24 cellular contexts compared by ENCODE assay signal in the genomic region with DNA sequence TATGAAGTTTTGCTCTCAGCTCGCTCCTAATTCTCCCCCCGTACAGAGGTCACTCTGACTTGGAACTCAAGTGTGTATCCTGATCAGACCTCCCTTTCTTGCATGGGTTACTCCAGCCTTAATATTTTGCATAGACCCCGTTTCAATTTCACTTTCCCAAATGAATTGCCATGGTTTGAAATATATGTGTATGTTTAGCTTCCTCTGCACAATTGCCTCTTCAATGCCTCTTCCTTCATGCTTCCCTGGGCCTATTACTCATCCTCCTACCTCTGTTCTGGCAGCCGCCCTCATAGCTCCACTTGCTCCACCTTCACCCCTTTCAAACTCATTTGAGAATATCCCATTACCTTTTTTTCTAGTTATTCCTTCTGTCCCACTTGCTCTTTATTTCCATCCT.
DNase-seq lines count a peak whose midpoint lies in the region; ATAC-seq and TF ChIP-seq lines count a peak whose summit lies in the region.
"Had no signal": no experiment of that assay in that cellular context is flagged by ENCODE, and none has a peak within 500 bp of the region (broad histone marks: within the 10 kb centered on the region; RNA-seq: fewer than 3 reads in every experiment).

No MANE protein-coding gene starts in this region.

- ATAC-seq in GM18868 (IDR thresholded peaks at IDR 0.05; ENCODE audit: unreplicated experiment) (peak; percentile 52), GM21737 (IDR thresholded peaks at IDR 0.05; ENCODE audit: unreplicated experiment) (peak; percentile 75), HG03175 (IDR thresholded peaks at IDR 0.05; ENCODE audit: unreplicated experiment) (peak; percentile 39)
- ATAC-seq: gastroesophageal sphincter, left lobe of liver, psoas muscle had no signal

- no peaks in the 10 kb centered on the region for H3K27me3 ChIP-seq in tibial nerve
- H3K27me3 ChIP-seq: gastroesophageal sphincter, uterus had no signal

- no peak for TF ChIP-seq CTCF in tibial nerve (IDR thresholded peaks at IDR 0.05)
- TF ChIP-seq CTCF in type B pancreatic cell (conservative IDR thresholded peaks at IDR 0.05) = no peak

- no peaks in the 10 kb centered on the region for H3K36me3 ChIP-seq in tibial nerve
- H3K36me3 ChIP-seq: gastroesophageal sphincter, uterus had no signal

- no peak for TF ChIP-seq EP300 in tibial nerve (IDR thresholded peaks at IDR 0.05)

- H3K27ac ChIP-seq in tibial nerve = no peak overlapping the region
- H3K27ac ChIP-seq: epithelial cell of prostate, gastroesophageal sphincter, psoas muscle, uterus had no signal

- WGBS in tibial nerve, 2 donors = 82 to 83% methylated on average over 4 of the region's 4 CpGs

- no peaks in the 10 kb centered on the region for H3K36me3 Mint-ChIP-seq in type B pancreatic cell
- H3K36me3 Mint-ChIP-seq: CD14-positive monocyte had no signal

- no peaks in the 10 kb centered on the region for H3K4me1 Mint-ChIP-seq in type B pancreatic cell (ENCODE audit: unreplicated experiment)
- H3K4me1 Mint-ChIP-seq: CD14-positive monocyte, neural crest cell had no signal

- no peak overlapping the region for H3K4me3 ChIP-seq in tibial nerve
- H3K4me3 ChIP-seq: gastroesophageal sphincter, psoas muscle, smooth muscle cell, uterus had no signal

- peaks cover 18% of the 10 kb centered on the region for H3K27me3 Mint-ChIP-seq in type B pancreatic cell

- no peak overlapping the region for H3K4me3 Mint-ChIP-seq in type B pancreatic cell
- H3K4me3 Mint-ChIP-seq: CD14-positive monocyte, neural crest cell had no signal

- no peaks in the 10 kb centered on the region for H3K9me3 Mint-ChIP-seq in type B pancreatic cell
- H3K9me3 Mint-ChIP-seq: neural crest cell had no signal

- DNase-seq in glomerular visceral epithelial cell (ENCODE audit: extremely low spot score) (peak; percentile 7), C1 segment of cervical spinal cord (lab: John Stamatoyannopoulos, UW) (no peak), tibial nerve (ENCODE audit: low spot score in 2 of 2) (no peak), type B pancreatic cell (ENCODE audit: extremely low spot score, unreplicated experiment) (no peak), NCI-H2171 treated with DMSO at 0.1 percent for 48 hours (lab: John Stamatoyannopoulos, UW) (no peak)
- DNase-seq: activated CD4-positive, CD25-positive, alpha-beta regulatory T cell treated with anti-CD3 and anti-CD28 coated beads, Interleukin-2, amount 50 U/mL, for 72 hours; dermis blood vessel endothelial cell; GDM1; H7; NCI-H1105 treated with DMSO at 0.1 percent for 48 hours; NCI-H2107; NCI-H524 treated with DMSO at 0.1 percent for 48 hours; psoas muscle; stimulated activated CD4-positive, alpha-beta T cell treated with anti-CD3 and anti-CD28 coated beads, Interleukin-4, amount 100 ng/mL, for 4 hours; uterus had no signal

- H3K27ac Mint-ChIP-seq in type B pancreatic cell = no peak overlapping the region
- H3K27ac Mint-ChIP-seq: CD14-positive monocyte had no signal

- H3K9me3 ChIP-seq in tibial nerve = peaks cover 0 to 6% (median 0%) of the 10 kb centered on the region in 4 donors
- H3K9me3 ChIP-seq: gastroesophageal sphincter, psoas muscle, uterus had no signal

- no peak for TF ChIP-seq POLR2A in tibial nerve (IDR thresholded peaks at IDR 0.05)

- H3K4me1 ChIP-seq in tibial nerve = no peaks in the 10 kb centered on the region
- H3K4me1 ChIP-seq: gastroesophageal sphincter, psoas muscle, uterus had no signal
